Comparison of ENCODE assay signal across 28 cellular contexts in genomic region chr13:59121507-59121906, GRCh38.
"Had no signal": no experiment of that assay in that cellular context is flagged by ENCODE, and none has a peak within 500 bp of the region (broad histone marks: within the 10 kb centered on the region; RNA-seq: fewer than 3 reads in every experiment).

No MANE protein-coding gene starts in this region.

- H3K4me2 ChIP-seq: SK-N-SH had no signal

- H3K4me1 ChIP-seq: adrenal gland, Peyer's patch, SJCRH30 had no signal

- H3K27me3 Mint-ChIP-seq: activated CD8-positive, alpha-beta memory T cell treated with anti-CD3 and anti-CD28 coated beads, Interleukin-2, amount 10 ng/mL, durations not matched to agents 7 days and 5 days; activated naive CD8-positive, alpha-beta T cell treated with anti-CD3 and anti-CD28 coated beads, Interleukin-2, amount 10 ng/mL, durations not matched to agents 7 days and 5 days; activated T-cell treated with anti-CD3 and anti-CD28 coated beads, Interleukin-2, amount 50 U/mL, for 24 hours; IgD-negative memory B cell had no signal

- DNase-seq: activated CD4-positive, alpha-beta T cell treated with anti-CD3 and anti-CD28 coated beads for 48 hours; activated CD4-positive, alpha-beta T cell treated with anti-CD3 and anti-CD28 coated beads, Interleukin-2, amount 50 U/mL, for 4 hours; activated CD4-positive, CD25-positive, alpha-beta regulatory T cell treated with anti-CD3 and anti-CD28 coated beads, Interleukin-2, amount 50 U/mL, for 72 hours; activated CD8-positive, alpha-beta memory T cell treated with anti-CD3 and anti-CD28 coated beads, Interleukin-2, amount 10 ng/mL, durations not matched to agents 7 days and 5 days; activated gamma-delta T cell; activated naive CD4-positive, alpha-beta T cell treated with anti-CD3 and anti-CD28 coated beads for 36 hours; activated naive CD8-positive, alpha-beta T cell treated with anti-CD3 and anti-CD28 coated beads, Interleukin-2, amount 10 ng/mL, durations not matched to agents 7 days and 5 days; activated T-cell treated with anti-CD3 and anti-CD28 coated beads, Interleukin-2, amount 50 U/mL, for 24 hours; adrenal gland; anterior cingulate cortex; caudate nucleus; KG1; NCI-H1092; NCI-H1417; NCI-H1930; NCI-H2171; NCI-H2227 treated with DMSO at 0.1 percent for 48 hours; NCI-H526; NCI-H774; NK-92 treated with Interleukin-12 subunit alpha and Interleukin-12 subunit beta, amount 100 ng/mL, for 24 hours; OCI-M1; Peyer's patch; Right ventricle myocardium superior; SJCRH30; SK-N-SH; SW 1271 had no signal

- H3K9me3 ChIP-seq: adrenal gland, Peyer's patch, SJCRH30, SK-N-SH had no signal

- H3K36me3 ChIP-seq: adrenal gland, Peyer's patch, SJCRH30 had no signal

- H3K4me3 Mint-ChIP-seq: activated CD8-positive, alpha-beta memory T cell treated with anti-CD3 and anti-CD28 coated beads, Interleukin-2, amount 10 ng/mL, durations not matched to agents 7 days and 5 days; activated naive CD4-positive, alpha-beta T cell treated with anti-CD3 and anti-CD28 coated beads for 36 hours; activated naive CD8-positive, alpha-beta T cell treated with anti-CD3 and anti-CD28 coated beads, Interleukin-2, amount 10 ng/mL, durations not matched to agents 7 days and 5 days; activated T-cell treated with anti-CD3 and anti-CD28 coated beads, Interleukin-2, amount 50 U/mL, for 24 hours; IgD-negative memory B cell had no signal

- H3K27ac Mint-ChIP-seq: activated CD8-positive, alpha-beta memory T cell treated with anti-CD3 and anti-CD28 coated beads, Interleukin-2, amount 10 ng/mL, durations not matched to agents 7 days and 5 days; activated naive CD4-positive, alpha-beta T cell treated with anti-CD3 and anti-CD28 coated beads for 36 hours; activated naive CD8-positive, alpha-beta T cell treated with anti-CD3 and anti-CD28 coated beads, Interleukin-2, amount 10 ng/mL, durations not matched to agents 7 days and 5 days; activated T-cell treated with anti-CD3 and anti-CD28 coated beads, Interleukin-2, amount 50 U/mL, for 24 hours had no signal

- ATAC-seq: activated CD8-positive, alpha-beta memory T cell treated with anti-CD3 and anti-CD28 coated beads, Interleukin-2, amount 10 ng/mL, durations not matched to agents 7 days and 5 days had no signal

- H3K4me3 ChIP-seq: adrenal gland, Peyer's patch, SJCRH30 had no signal

- H3K27me3 ChIP-seq: adrenal gland, Peyer's patch, SJCRH30 had no signal

- H3K9me3 Mint-ChIP-seq: activated naive CD4-positive, alpha-beta T cell treated with anti-CD3 and anti-CD28 coated beads for 36 hours; activated naive CD8-positive, alpha-beta T cell treated with anti-CD3 and anti-CD28 coated beads, Interleukin-2, amount 10 ng/mL, durations not matched to agents 7 days and 5 days; activated T-cell treated with anti-CD3 and anti-CD28 coated beads, Interleukin-2, amount 50 U/mL, for 24 hours had no signal

- H3K9ac ChIP-seq: SK-N-SH had no signal

- H3K4me1 Mint-ChIP-seq: activated CD8-positive, alpha-beta memory T cell treated with anti-CD3 and anti-CD28 coated beads, Interleukin-2, amount 10 ng/mL, durations not matched to agents 7 days and 5 days; activated naive CD8-positive, alpha-beta T cell treated with anti-CD3 and anti-CD28 coated beads, Interleukin-2, amount 10 ng/mL, durations not matched to agents 7 days and 5 days; IgD-negative memory B cell had no signal

- H3K36me3 Mint-ChIP-seq: activated CD8-positive, alpha-beta memory T cell treated with anti-CD3 and anti-CD28 coated beads, Interleukin-2, amount 10 ng/mL, durations not matched to agents 7 days and 5 days; activated naive CD8-positive, alpha-beta T cell treated with anti-CD3 and anti-CD28 coated beads, Interleukin-2, amount 10 ng/mL, durations not matched to agents 7 days and 5 days; IgD-negative memory B cell had no signal

- H3K27ac ChIP-seq: adrenal gland, Peyer's patch, RWPE1, SJCRH30 had no signal
